Comparison of ENCODE assay signal across 18 cellular contexts in genomic region chr5:167764650-167765289, GRCh38.
"Had no signal": no experiment of that assay in that cellular context is flagged by ENCODE, and none has a peak within 500 bp of the region (broad histone marks: within the 10 kb centered on the region; RNA-seq: fewer than 3 reads in every experiment).

No MANE protein-coding gene starts in this region.

- H3K36me3 Mint-ChIP-seq: natural killer cell treated with Interleukin-12 subunit alpha and Interleukin-12 subunit beta and Interleukin-15 and Interleukin-18, amount 100 ng/mL, for 72 hours had no signal

- H3K4me1 Mint-ChIP-seq: central memory CD8-positive, alpha-beta T cell; T-helper 17 cell had no signal

- H3K9me3 Mint-ChIP-seq: central memory CD8-positive, alpha-beta T cell; natural killer cell treated with Interleukin-12 subunit alpha and Interleukin-12 subunit beta and Interleukin-15 and Interleukin-18, amount 100 ng/mL, for 72 hours had no signal

- H3K4me2 ChIP-seq: hepatocyte had no signal

- H3K36me3 ChIP-seq: adrenal gland, sigmoid colon, suprapubic skin, upper lobe of right lung had no signal

- H3K4me3 ChIP-seq: adrenal gland, hepatocyte, psoas muscle, sigmoid colon, suprapubic skin, upper lobe of right lung had no signal

- H3K4me1 ChIP-seq: adrenal gland, psoas muscle, sigmoid colon, suprapubic skin, upper lobe of right lung had no signal

- H3K79me2 ChIP-seq: hepatocyte had no signal

- H3K27me3 ChIP-seq: adrenal gland, hepatocyte, sigmoid colon, suprapubic skin had no signal

- H3K27ac ChIP-seq: adrenal gland, hepatocyte, psoas muscle, sigmoid colon, suprapubic skin, upper lobe of right lung had no signal

- H3K9me3 ChIP-seq: adrenal gland, psoas muscle, sigmoid colon, suprapubic skin, upper lobe of right lung had no signal

- H3K27me3 Mint-ChIP-seq: effector memory CD8-positive, alpha-beta T cell; natural killer cell treated with Interleukin-12 subunit alpha and Interleukin-12 subunit beta and Interleukin-15 and Interleukin-18, amount 100 ng/mL, for 72 hours had no signal

- ATAC-seq: effector memory CD8-positive, alpha-beta T cell; left colon; natural killer cell treated with Interleukin-12 subunit alpha and Interleukin-12 subunit beta and Interleukin-15 and Interleukin-18, amount 100 ng/mL, for 72 hours; psoas muscle; T-helper 17 cell; upper lobe of right lung had no signal

- DNase-seq: activated CD4-positive, alpha-beta T cell treated with anti-CD3 and anti-CD28 coated beads, Interleukin-2, amount 50 U/mL, for 1 hour; activated CD4-positive, CD25-positive, alpha-beta regulatory T cell; activated naive CD4-positive, alpha-beta T cell treated with anti-CD3 and anti-CD28 coated beads, Interleukin-2, amount 50 U/mL, for 16 hours; activated T-cell treated with anti-CD3 and anti-CD28 coated beads, Interleukin-2, amount 50 U/mL, for 1 hour; adrenal gland; effector memory CD8-positive, alpha-beta T cell; left colon; occipital lobe; psoas muscle; sigmoid colon; stimulated activated CD4-positive, alpha-beta T cell treated with anti-CD3 and anti-CD28 coated beads, Interleukin-12 subunit alpha, Interleukin-12 subunit beta, amount 100 ng/mL, for 4 hours; stimulated activated naive CD4-positive, alpha-beta T cell treated with Interleukin-2 at 50 U/mL for 16 hours; T-helper 17 cell; upper lobe of right lung had no signal

- H2AFZ ChIP-seq: hepatocyte had no signal

- H3K27ac Mint-ChIP-seq: effector memory CD8-positive, alpha-beta T cell; natural killer cell treated with Interleukin-12 subunit alpha and Interleukin-12 subunit beta and Interleukin-15 and Interleukin-18, amount 100 ng/mL, for 72 hours; T-helper 17 cell had no signal

- H3K4me3 Mint-ChIP-seq: central memory CD8-positive, alpha-beta T cell; effector memory CD8-positive, alpha-beta T cell; natural killer cell treated with Interleukin-12 subunit alpha and Interleukin-12 subunit beta and Interleukin-15 and Interleukin-18, amount 100 ng/mL, for 72 hours; T-helper 17 cell had no signal
